Comparison of ENCODE assay signal across 7 cellular contexts in genomic region chr1:244047739-244048565, GRCh38. TPM values are rescaled to one million over a fixed set of nuclear protein-coding genes. Genes with fewer than 3 reads are reported as not detected.
DNase-seq lines count a peak whose midpoint lies in the region; ATAC-seq and TF ChIP-seq lines count a peak whose summit lies in the region.

No MANE protein-coding gene starts in this region.

- H3K27me3 ChIP-seq in hepatocyte = no peaks in the 10 kb centered on the region

- peaks cover 23% of the 10 kb centered on the region for H3K4me1 ChIP-seq in hepatocyte (ENCODE audit: insufficient read depth)

- H2AFZ ChIP-seq in hepatocyte = peak overlapping the region; percentile 82

- WGBS in hepatocyte (ENCODE audit: low lambda C conversion rate, missing lambda C conversion rate) = 2% methylated on average over 44 of the region's 81 CpGs

- H4K20me1 ChIP-seq in hepatocyte (ENCODE audit: insufficient read depth, poor library complexity, severe bottlenecking) = peaks cover 26% of the 10 kb centered on the region

- TF ChIP-seq CTCF in astrocyte of the cerebellum (IDR thresholded peaks at IDR 0.05; ENCODE audit: low read depth, low read length, missing control alignments) (no peak), hepatocyte (IDR thresholded peaks at IDR 0.05; ENCODE audit: poor library complexity) (no peak)

- DNase-seq in NCI-H2029 (lab: John Stamatoyannopoulos, UW) (peak; percentile 96), T-helper 9 cell (peak; percentile 92), astrocyte of the cerebellum (ENCODE audit: low read depth) (peak; percentile 97), hepatocyte (ENCODE audit: low spot score) (peak; percentile 99), renal cortical epithelial cell (ENCODE audit: low read depth) (peak; percentile 94)

- H3K4me2 ChIP-seq in hepatocyte = peak overlapping the region; percentile 88

- no peaks in the 10 kb centered on the region for H3K9me2 ChIP-seq in hepatocyte (replicated peaks; ENCODE audit: insufficient read depth)

- H3K9me3 ChIP-seq in hepatocyte (ENCODE audit: low read depth) = no peaks in the 10 kb centered on the region

- peak overlapping the region; percentile 97 for H3K27ac ChIP-seq in hepatocyte

- H3K4me3 ChIP-seq in astrocyte of the cerebellum (ENCODE audit: low read depth, low read length) = peak overlapping the region; percentile 78
- peak overlapping the region; percentile 72 for H3K4me3 ChIP-seq in hepatocyte

- no peaks in the 10 kb centered on the region for H3K36me3 ChIP-seq in hepatocyte (replicated peaks; ENCODE audit: insufficient read depth, low read depth)

- H3K79me2 ChIP-seq in hepatocyte = peaks cover 36% of the 10 kb centered on the region

- ATAC-seq in GM18508 (IDR thresholded peaks at IDR 0.05; ENCODE audit: insufficient read depth, unreplicated experiment) (peak; percentile 45), HG02981 (IDR thresholded peaks at IDR 0.05; ENCODE audit: unreplicated experiment) (peak; percentile 75)

- in situ Hi-C loops in astrocyte of the cerebellum (cut with HindIII; ENCODE audit: low sequenced_read_pairs) = no loop called here

RNA-seq across cellular contexts. Expression of gene ZBTB18, which starts 3.1 kb away (rescaled TPM):
- total RNA-seq in hepatocyte (9.6 and 10.9 TPM in 2 replicates), renal cortical epithelial cell (10.8 and 16.3 TPM in 2 replicates)
- polyA plus RNA-seq in hepatocyte = 1.1 and 1.2 TPM in 2 replicates

Comparison
In these comparisons a context has a peak if more than half of its experiments do, and no peak if none do; other contexts are left out.
1. Peak in every context shown above with its lines: DNase-seq, ATAC-seq, H3K4me3 ChIP-seq and H3K27ac ChIP-seq.